In the genomic region with DNA sequence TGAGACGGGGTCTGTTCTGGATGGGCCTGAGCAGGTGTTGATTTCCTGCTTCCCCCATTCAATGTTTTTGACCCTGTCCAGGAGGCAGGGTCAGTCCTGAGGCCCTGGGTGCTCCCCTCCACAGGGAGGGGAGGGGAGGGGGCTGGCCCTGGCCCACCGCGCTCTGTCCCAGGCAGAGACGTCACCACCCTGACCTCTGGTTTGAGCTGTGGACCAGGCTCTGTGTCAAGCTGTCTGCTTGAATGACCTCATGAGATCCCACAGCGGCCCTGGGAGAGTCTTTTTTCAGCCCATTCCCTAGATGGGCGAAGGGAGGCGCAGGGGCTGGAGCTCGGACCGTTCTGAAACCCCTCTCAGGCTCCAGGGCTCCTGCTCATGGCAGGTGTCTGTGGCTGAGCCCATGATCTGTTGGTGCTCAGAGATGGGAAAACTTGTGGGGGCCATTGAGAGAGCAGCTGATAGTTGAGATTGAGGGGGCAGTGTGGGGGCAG, we compare ENCODE assay signal across 1 cellular context.
A peak's percentile ranks its signal among the peaks of the same experiment; 100 is the strongest.
TF ChIP-seq lines count a peak whose summit lies in the region.

No MANE protein-coding gene starts in this region.

TF ChIP-seq in HepG2, 621 proteins besides CTCF, POLR2A, EP300 and RAD21 (continued from another document and continues in another):
- TF ChIP-seq HMGXB3 (CRISPR knock-in tag; IDR thresholded peaks at IDR 0.05; ENCODE audit: borderline replicate concordance) (no peak), ZNF589 (CRISPR knock-in tag; conservative IDR thresholded peaks at IDR 0.05) (no peak), ZNF557 (CRISPR knock-in tag; IDR thresholded peaks at IDR 0.05) (no peak), ZNF552 (CRISPR knock-in tag; IDR thresholded peaks at IDR 0.05; ENCODE audit: borderline replicate concordance) (no peak), ZBTB46 (CRISPR knock-in tag; IDR thresholded peaks at IDR 0.05; ENCODE audit: borderline replicate concordance) (no peak), KLF13 (CRISPR knock-in tag; IDR thresholded peaks at IDR 0.05) (no peak), ZNF616 (CRISPR knock-in tag; IDR thresholded peaks at IDR 0.05; ENCODE audit: low read depth) (no peak), ATF7 (IDR thresholded peaks at IDR 0.05) (no peak), ATF7 (CRISPR knock-in tag; IDR thresholded peaks at IDR 0.05) (no peak), REL (CRISPR knock-in tag; conservative IDR thresholded peaks at IDR 0.05) (no peak), HOXA9 (CRISPR knock-in tag; IDR thresholded peaks at IDR 0.05; ENCODE audit: borderline replicate concordance) (no peak), HOMEZ (CRISPR knock-in tag; IDR thresholded peaks at IDR 0.05; ENCODE audit: low read depth) (no peak), FOSL2 (CRISPR knock-in tag; IDR thresholded peaks at IDR 0.05) (no peak), ZNF598 (CRISPR knock-in tag; IDR thresholded peaks at IDR 0.05; ENCODE audit: borderline replicate concordance) (no peak), HOXD1 (CRISPR knock-in tag; IDR thresholded peaks at IDR 0.05) (no peak), SP4 (CRISPR knock-in tag; IDR thresholded peaks at IDR 0.05) (no peak), ZNF766 (CRISPR knock-in tag; IDR thresholded peaks at IDR 0.05; ENCODE audit: borderline replicate concordance) (no peak), ZNF615 (CRISPR knock-in tag; IDR thresholded peaks at IDR 0.05; ENCODE audit: borderline replicate concordance) (no peak), ZFY (CRISPR knock-in tag; IDR thresholded peaks at IDR 0.05) (no peak), SIN3B (IDR thresholded peaks at IDR 0.05; ENCODE audit: low read length) (0 out of 2 replicates have a peak, but pooled peaks have one; percentile 37), PHF5A (CRISPR knock-in tag; IDR thresholded peaks at IDR 0.05; ENCODE audit: low read depth, unreplicated experiment) (no peak), NR2F1 (CRISPR knock-in tag; IDR thresholded peaks at IDR 0.05) (no peak), TOPORS (CRISPR knock-in tag; IDR thresholded peaks at IDR 0.05) (no peak), TSC22D2 (CRISPR knock-in tag; IDR thresholded peaks at IDR 0.05; ENCODE audit: borderline replicate concordance) (no peak), ZBTB37 (CRISPR knock-in tag; IDR thresholded peaks at IDR 0.05) (no peak), IRX3 (CRISPR knock-in tag; IDR thresholded peaks at IDR 0.05; ENCODE audit: borderline replicate concordance, low read depth) (no peak), ZSCAN31 (CRISPR knock-in tag; IDR thresholded peaks at IDR 0.05; ENCODE audit: low read depth) (no peak), SNAPC4 (CRISPR knock-in tag; IDR thresholded peaks at IDR 0.05) (no peak), ZNF605 (CRISPR knock-in tag; IDR thresholded peaks at IDR 0.05) (no peak), HNF4G (IDR thresholded peaks at IDR 0.05; ENCODE audit: borderline replicate concordance, low read depth, low read length) (no peak), HNF4G (CRISPR knock-in tag; IDR thresholded peaks at IDR 0.05; ENCODE audit: borderline replicate concordance, low read depth) (no peak), PHF21A (CRISPR knock-in tag; IDR thresholded peaks at IDR 0.05) (0 out of 2 replicates have a peak, but pooled peaks have one; percentile 30)
- TF ChIP-seq, protein P1, sequence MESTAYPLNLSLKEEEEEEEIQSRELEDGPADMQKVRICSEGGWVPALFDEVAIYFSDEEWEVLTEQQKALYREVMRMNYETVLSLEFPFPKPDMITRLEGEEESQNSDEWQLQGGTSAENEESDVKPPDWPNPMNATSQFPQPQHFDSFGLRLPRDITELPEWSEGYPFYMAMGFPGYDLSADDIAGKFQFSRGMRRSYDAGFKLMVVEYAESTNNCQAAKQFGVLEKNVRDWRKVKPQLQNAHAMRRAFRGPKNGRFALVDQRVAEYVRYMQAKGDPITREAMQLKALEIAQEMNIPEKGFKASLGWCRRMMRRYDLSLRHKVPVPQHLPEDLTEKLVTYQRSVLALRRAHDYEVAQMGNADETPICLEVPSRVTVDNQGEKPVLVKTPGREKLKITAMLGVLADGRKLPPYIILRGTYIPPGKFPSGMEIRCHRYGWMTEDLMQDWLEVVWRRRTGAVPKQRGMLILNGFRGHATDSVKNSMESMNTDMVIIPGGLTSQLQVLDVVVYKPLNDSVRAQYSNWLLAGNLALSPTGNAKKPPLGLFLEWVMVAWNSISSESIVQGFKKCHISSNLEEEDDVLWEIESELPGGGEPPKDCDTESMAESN (CRISPR knock-in tag; conservative IDR thresholded peaks at IDR 0.05): no peak
- TF ChIP-seq, protein P2, sequence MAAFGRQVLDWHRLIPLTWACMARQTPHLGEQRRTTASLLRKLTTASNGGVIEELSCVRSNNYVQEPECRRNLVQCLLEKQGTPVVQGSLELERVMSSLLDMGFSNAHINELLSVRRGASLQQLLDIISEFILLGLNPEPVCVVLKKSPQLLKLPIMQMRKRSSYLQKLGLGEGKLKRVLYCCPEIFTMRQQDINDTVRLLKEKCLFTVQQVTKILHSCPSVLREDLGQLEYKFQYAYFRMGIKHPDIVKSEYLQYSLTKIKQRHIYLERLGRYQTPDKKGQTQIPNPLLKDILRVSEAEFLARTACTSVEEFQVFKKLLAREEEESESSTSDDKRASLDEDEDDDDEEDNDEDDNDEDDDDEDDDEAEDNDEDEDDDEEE (CRISPR knock-in tag; IDR thresholded peaks at IDR 0.05): no peak
- TF ChIP-seq, protein P3, sequence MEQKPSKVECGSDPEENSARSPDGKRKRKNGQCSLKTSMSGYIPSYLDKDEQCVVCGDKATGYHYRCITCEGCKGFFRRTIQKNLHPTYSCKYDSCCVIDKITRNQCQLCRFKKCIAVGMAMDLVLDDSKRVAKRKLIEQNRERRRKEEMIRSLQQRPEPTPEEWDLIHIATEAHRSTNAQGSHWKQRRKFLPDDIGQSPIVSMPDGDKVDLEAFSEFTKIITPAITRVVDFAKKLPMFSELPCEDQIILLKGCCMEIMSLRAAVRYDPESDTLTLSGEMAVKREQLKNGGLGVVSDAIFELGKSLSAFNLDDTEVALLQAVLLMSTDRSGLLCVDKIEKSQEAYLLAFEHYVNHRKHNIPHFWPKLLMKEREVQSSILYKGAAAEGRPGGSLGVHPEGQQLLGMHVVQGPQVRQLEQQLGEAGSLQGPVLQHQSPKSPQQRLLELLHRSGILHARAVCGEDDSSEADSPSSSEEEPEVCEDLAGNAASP (CRISPR knock-in tag; IDR thresholded peaks at IDR 0.05; ENCODE audit: borderline replicate concordance): peak; percentile 32; the same call in 1 of the 2 replicates
